8 cellular contexts compared by ENCODE assay signal in genomic region chr12:103929051-103929908, GRCh38. TPM values are rescaled to one million over a fixed set of nuclear protein-coding genes. Genes with fewer than 3 reads are reported as not detected.
DNase-seq lines count a peak whose midpoint lies in the region; ATAC-seq and TF ChIP-seq lines count a peak whose summit lies in the region.

No MANE protein-coding gene starts in this region.

- H3K4me3 ChIP-seq in Peyer's patch (peak overlapping the region; percentile 56 to 84 (median 70)), esophagus squamous epithelium (peak overlapping the region; percentile 52 to 87 (median 68)), muscle layer of colon (ENCODE audit: low read depth in 1 of 2, low read length in 2 of 2) (peak overlapping the region; percentile 64 to 80)

- intact Hi-C loops in esophagus squamous epithelium (cut with DNase I) = no loop called here

- peaks cover 0 to 24% (median 11%) of the 10 kb centered on the region in 4 donors for H3K4me1 ChIP-seq in Peyer's patch
- peaks cover 5 to 51% (median 22%) of the 10 kb centered on the region in 3 donors for H3K4me1 ChIP-seq in esophagus squamous epithelium
- peaks cover 38% of the 10 kb centered on the region for H3K4me1 ChIP-seq in muscle layer of colon (ENCODE audit: insufficient read depth, low read length)

- H3K27ac ChIP-seq in Peyer's patch (peak overlapping the region; percentile 90 to 97 (median 96)), esophagus squamous epithelium (peak overlapping the region; percentile 91 to 96 (median 93)), muscle layer of colon (ENCODE audit: low read depth, low read length) (peak overlapping the region; percentile 98)

- peaks cover 0 to 16% (median 0%) of the 10 kb centered on the region in 3 donors for H3K36me3 ChIP-seq in Peyer's patch
- peaks cover 0 to 22% (median 0%) of the 10 kb centered on the region in 3 donors for H3K36me3 ChIP-seq in esophagus squamous epithelium
- peaks cover 22% of the 10 kb centered on the region for H3K36me3 ChIP-seq in muscle layer of colon (ENCODE audit: insufficient read depth, low read length)

- peak; percentile 12 for ATAC-seq in GM21619 (IDR thresholded peaks at IDR 0.05; ENCODE audit: unreplicated experiment)

- TF ChIP-seq CTCF in Peyer's patch (IDR thresholded peaks at IDR 0.05) (no peak), esophagus squamous epithelium (IDR thresholded peaks at IDR 0.05) (no peak)

- H3K9me3 ChIP-seq in Peyer's patch = no peaks in the 10 kb centered on the region
- H3K9me3 ChIP-seq in esophagus squamous epithelium = no peaks in the 10 kb centered on the region
- no peaks in the 10 kb centered on the region for H3K9me3 ChIP-seq in muscle layer of colon (ENCODE audit: low read length)

- 0 to 3% methylated on average over 8 to 25 of the region's 44 CpGs for WGBS in esophagus squamous epithelium, 2 donors

- DNase-seq in COR-L47 (lab: John Stamatoyannopoulos, UW) (peak; percentile 94), Kasumi-1 (lab: John Stamatoyannopoulos, UW) (peak; percentile 92 to 95), Peyer's patch (peak; percentile 78 to 95 (median 86)), activated T-helper 1 cell treated with Interleukin-2 at 50 U/mL for 16 hours (ENCODE audit: low read depth) (peak; percentile 66), esophagus squamous epithelium (lab: John Stamatoyannopoulos, UW) (peak; percentile 84)
- peak; percentile 64 to 69 for DNase-seq in stimulated activated CD8-positive, alpha-beta memory T cell treated with anti-CD3 and anti-CD28 coated beads, Interleukin-4, amount 100 ng/mL, for 4 hours (ENCODE audit: low read depth in 2 of 2, low spot score in 1 of 2)

- TF ChIP-seq POLR2A in Peyer's patch (IDR thresholded peaks at IDR 0.05) (peak; percentile 51 to 62), esophagus squamous epithelium (IDR thresholded peaks at IDR 0.05) (peak in 2 of 4 donors; percentile 47 to 63)

- H3K27me3 ChIP-seq in Peyer's patch (no peaks in the 10 kb centered on the region), esophagus squamous epithelium (no peaks in the 10 kb centered on the region), muscle layer of colon (ENCODE audit: control insufficient read depth in 1 of 2, insufficient read depth in 2 of 2, low read length in 2 of 2) (no peaks in the 10 kb centered on the region)

- peak overlapping the region; percentile 94 for H3K9ac ChIP-seq in muscle layer of colon (ENCODE audit: low read length)

RNA-seq across cellular contexts. Expression of gene HSP90B1, which starts 0.9 kb away (rescaled TPM):
- total RNA-seq in Peyer's patch (100 to 1,000 TPM; 197 to 655 (median 335) TPM), esophagus squamous epithelium (100 to 1,000 TPM; 206 to 319 (median 209) TPM)

RNA-seq across cellular contexts. Expression of gene TDG, which starts 36.4 kb away (rescaled TPM):
- total RNA-seq in Peyer's patch (10 to 100 TPM; 24.5 to 37.0 (median 31.1) TPM), esophagus squamous epithelium (10 to 100 TPM; 19.4 to 42.8 (median 24.9) TPM)

Comparison
In these comparisons a context has a peak if more than half of its experiments do, and no peak if none do; other contexts are left out.
1. Peak in every context shown above with its lines: DNase-seq, ATAC-seq, H3K4me3 ChIP-seq and H3K27ac ChIP-seq.